Comparison of ENCODE assay signal across 8 cellular contexts in genomic region chr3:9398715-9399708, GRCh38. TPM values are rescaled to one million over a fixed set of nuclear protein-coding genes. Genes with fewer than 3 reads are reported as not detected.
DNase-seq lines count a peak whose midpoint lies in the region; ATAC-seq and TF ChIP-seq lines count a peak whose summit lies in the region.

No MANE protein-coding gene starts in this region.

- H3K9me3 Mint-ChIP-seq in memory B cell = no peaks in the 10 kb centered on the region
- no peaks in the 10 kb centered on the region for H3K9me3 Mint-ChIP-seq in type B pancreatic cell

- TF ChIP-seq CTCF in type B pancreatic cell (conservative IDR thresholded peaks at IDR 0.05) = no peak

- H3K27ac Mint-ChIP-seq in memory B cell (peak overlapping the region; percentile 98), type B pancreatic cell (peak overlapping the region; percentile 99)

- DNase-seq in Ammon's horn (ENCODE audit: low spot score) = peak; percentile 14
- peak; percentile 14 for DNase-seq in GM19240 (ENCODE audit: insufficient read length, low spot score)
- DNase-seq in RPMI7951 (ENCODE audit: low read depth) = peak; percentile 37
- no peak for DNase-seq in memory B cell (ENCODE audit: low spot score in 2 of 2)
- no peak for DNase-seq in type B pancreatic cell (ENCODE audit: extremely low spot score, unreplicated experiment)

- H3K27me3 Mint-ChIP-seq in memory B cell (no peaks in the 10 kb centered on the region), type B pancreatic cell (no peaks in the 10 kb centered on the region)

- peak overlapping the region; percentile 96 for H3K27ac ChIP-seq in cingulate gyrus (ENCODE audit: low read depth, low read length)

- ATAC-seq in memory B cell (ENCODE audit: low read depth) = no peak
- no peak for ATAC-seq in GM18868 (IDR thresholded peaks at IDR 0.05; ENCODE audit: unreplicated experiment)
- no peak for ATAC-seq in HG02678 (IDR thresholded peaks at IDR 0.05; ENCODE audit: unreplicated experiment)

- H3K4me1 Mint-ChIP-seq in memory B cell = peaks cover 55% of the 10 kb centered on the region
- peaks cover 54% of the 10 kb centered on the region for H3K4me1 Mint-ChIP-seq in type B pancreatic cell (ENCODE audit: unreplicated experiment)

- H3K36me3 Mint-ChIP-seq in memory B cell (peaks cover 6% of the 10 kb centered on the region), type B pancreatic cell (peaks cover 8% of the 10 kb centered on the region)

- H3K4me3 Mint-ChIP-seq in memory B cell (peak overlapping the region; percentile 97), type B pancreatic cell (peak overlapping the region; percentile 99)

RNA-seq across cellular contexts. Expression of gene SETD5, which starts 1.6 kb away (rescaled TPM):
- 56.8 and 58.4 TPM in 2 replicates for total RNA-seq in RPMI7951 (2014; rRNA removed; shearing (Covaris generic))
- total RNA-seq in type B pancreatic cell (ENCODE audit: low replicate concordance) = 153 and 192 TPM in 2 replicates

RNA-seq across cellular contexts. Expression of gene THUMPD3, which starts 36.2 kb away (rescaled TPM):
- 48.4 and 63.3 TPM in 2 replicates for total RNA-seq in RPMI7951 (2014; rRNA removed; shearing (Covaris generic))
- 56.8 and 59.2 TPM in 2 replicates for total RNA-seq in type B pancreatic cell (ENCODE audit: low replicate concordance)

Comparison
In these comparisons a context has a peak if more than half of its experiments do, and no peak if none do; other contexts are left out.
1. DNase-seq: peak in Ammon's horn (single experiment), GM19240 (single experiment) and RPMI7951 (single experiment); none in memory B cell (0 of 2) and type B pancreatic cell (single experiment).